Comparison of ENCODE assay signal across 18 cellular contexts in the genomic region with DNA sequence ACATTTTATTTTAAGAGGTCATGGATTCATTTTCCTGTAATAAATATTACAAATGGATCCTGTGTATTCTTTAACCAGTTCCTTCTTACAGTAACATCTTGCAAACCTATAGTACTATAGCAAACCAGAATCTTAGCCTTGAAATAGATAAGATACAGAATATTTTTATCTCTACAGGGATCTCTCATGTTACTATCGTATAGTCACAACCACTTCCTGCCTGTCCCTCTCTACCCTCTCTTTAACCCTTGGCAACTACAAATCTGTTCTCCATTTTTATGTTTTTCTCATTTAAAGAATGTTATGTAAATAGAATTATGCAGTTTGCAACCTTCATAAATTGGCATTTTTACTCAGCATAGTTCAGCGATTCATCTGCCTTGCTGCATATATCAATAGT.
DNase-seq lines count a peak whose midpoint lies in the region; ATAC-seq and TF ChIP-seq lines count a peak whose summit lies in the region.
"Had no signal": no experiment of that assay in that cellular context is flagged by ENCODE, and none has a peak within 500 bp of the region (broad histone marks: within the 10 kb centered on the region; RNA-seq: fewer than 3 reads in every experiment).

No MANE protein-coding gene starts in this region.

- no peaks in the 10 kb centered on the region for H3K27me3 ChIP-seq in CD4-positive, alpha-beta T cell (ENCODE audit: control insufficient read depth, insufficient read depth, low read length)
- H3K27me3 ChIP-seq in OCI-LY3 (ENCODE audit: low read depth, low read length) = no peaks in the 10 kb centered on the region
- H3K27me3 ChIP-seq: body of pancreas, left lung had no signal

- no peaks in the 10 kb centered on the region for H3K79me2 ChIP-seq in OCI-LY3 (ENCODE audit: low read length)

- peaks cover 5% of the 10 kb centered on the region for H3K36me3 ChIP-seq in OCI-LY3 (replicated peaks; ENCODE audit: low read depth, low read length)
- H3K36me3 ChIP-seq: left lung had no signal

- peaks cover 27% of the 10 kb centered on the region for H3K27me3 Mint-ChIP-seq in CD4-positive, alpha-beta T cell

- no peak for DNase-seq in CD4-positive, alpha-beta T cell
- no peak for DNase-seq in cortex of kidney (lab: John Stamatoyannopoulos, UW)
- no peak for DNase-seq in medulla oblongata (ENCODE audit: extremely low spot score)
- DNase-seq in GM10266 (ENCODE audit: extremely low spot score) = no peak
- DNase-seq: activated CD4-positive, alpha-beta T cell treated with anti-CD3 and anti-CD28 coated beads for 36 hours; body of pancreas; CD8-positive, alpha-beta memory T cell; DMS79 treated with DMSO at 0.1 percent for 48 hours; HFFc6; left lung; mucosa of descending colon; NCI-H1930; stimulated activated CD4-positive, alpha-beta T cell treated with anti-CD3 and anti-CD28 coated beads, Interleukin-4, amount 100 ng/mL, for 24 hours had no signal

- H3K4me1 ChIP-seq in OCI-LY3 (ENCODE audit: low read length) = peaks cover 15% of the 10 kb centered on the region
- H3K4me1 ChIP-seq: body of pancreas had no signal

- H2AFZ ChIP-seq in OCI-LY3 (ENCODE audit: low read depth, low read length) = peak overlapping the region; percentile 76

- peak overlapping the region; percentile 51 for H3K27ac Mint-ChIP-seq in CD4-positive, alpha-beta T cell
- H3K27ac Mint-ChIP-seq: activated CD4-positive, alpha-beta T cell treated with anti-CD3 and anti-CD28 coated beads for 36 hours; activated T-helper 17 cell treated with anti-CD3 and anti-CD28 coated beads, Interleukin-2, amount 50 U/mL, for 72 hours; CD8-positive, alpha-beta memory T cell; HFFc6 had no signal

- H3K9me3 Mint-ChIP-seq in CD4-positive, alpha-beta T cell = peaks cover 2% of the 10 kb centered on the region

- H3K27ac ChIP-seq in CD4-positive, alpha-beta T cell (ENCODE audit: low read depth, low read length) = no peak overlapping the region
- peak overlapping the region; percentile 80 for H3K27ac ChIP-seq in OCI-LY3 (ENCODE audit: low read length)
- H3K27ac ChIP-seq: body of pancreas, left lung had no signal

- peak overlapping the region; percentile 27 for H3K4me3 Mint-ChIP-seq in CD4-positive, alpha-beta T cell
- H3K4me3 Mint-ChIP-seq: activated CD4-positive, alpha-beta T cell treated with anti-CD3 and anti-CD28 coated beads for 36 hours; activated T-helper 17 cell treated with anti-CD3 and anti-CD28 coated beads, Interleukin-2, amount 50 U/mL, for 72 hours; CD8-positive, alpha-beta memory T cell; HFFc6 had no signal

- peaks cover 43% of the 10 kb centered on the region for H3K4me1 Mint-ChIP-seq in CD4-positive, alpha-beta T cell (ENCODE audit: low read depth)
- H3K4me1 Mint-ChIP-seq: activated T-helper 17 cell treated with anti-CD3 and anti-CD28 coated beads, Interleukin-2, amount 50 U/mL, for 72 hours had no signal

- POLR2A ChIA-PET in CD4-positive, alpha-beta T cell (lab: Charles Lee) = no interaction called here

- H3K36me3 Mint-ChIP-seq in CD4-positive, alpha-beta T cell (ENCODE audit: low read depth) = peaks cover 12% of the 10 kb centered on the region
- H3K36me3 Mint-ChIP-seq: CD8-positive, alpha-beta memory T cell had no signal

- no peaks in the 10 kb centered on the region for H3K9me3 ChIP-seq in CD4-positive, alpha-beta T cell (ENCODE audit: control insufficient read depth, low read length)
- H3K9me3 ChIP-seq in OCI-LY3 (ENCODE audit: insufficient read depth, low read length) = peaks cover 4% of the 10 kb centered on the region; the same call in 1 of the 2 replicates
- H3K9me3 ChIP-seq: body of pancreas, mucosa of descending colon had no signal

- peak overlapping the region; percentile 42; the same call in 1 of the 2 replicates for H3K9ac ChIP-seq in OCI-LY3 (ENCODE audit: low read length)

- peak overlapping the region; percentile 81 for H3K4me2 ChIP-seq in OCI-LY3 (ENCODE audit: low read length)

- TF ChIP-seq CTCF in CD4-positive, alpha-beta T cell (IDR thresholded peaks at IDR 0.05) = no peak
- TF ChIP-seq CTCF in OCI-LY3 (IDR thresholded peaks at IDR 0.05; ENCODE audit: low read depth, low read length) (no peak), GM10266 (IDR thresholded peaks at IDR 0.05; ENCODE audit: control insufficient read depth, insufficient read depth, low read depth, missing control alignments) (no peak)

- intact Hi-C loops in CD4-positive, alpha-beta T cell (cut with DNase I, micrococcal nuclease) = no loop called here

- CTCF ChIA-PET in CD4-positive, alpha-beta T cell (lab: Charles Lee) = no interaction called here

- peak overlapping the region; percentile 53 for H3K4me3 ChIP-seq in OCI-LY3 (ENCODE audit: low read length)
- H3K4me3 ChIP-seq: body of pancreas, left lung, mucosa of descending colon had no signal

- H4K20me1 ChIP-seq in OCI-LY3 (ENCODE audit: insufficient read depth, low read length) = no peaks in the 10 kb centered on the region

- no peak for ATAC-seq in CD4-positive, alpha-beta T cell (ENCODE audit: poor library complexity)
- ATAC-seq in GM19395 (IDR thresholded peaks at IDR 0.05; ENCODE audit: unreplicated experiment) (peak; percentile 43), HG03469 (IDR thresholded peaks at IDR 0.05; ENCODE audit: unreplicated experiment) (peak; percentile 18), HG03097 (IDR thresholded peaks at IDR 0.05; ENCODE audit: low FRiP score, unreplicated experiment) (no peak)
- ATAC-seq: activated CD4-positive, alpha-beta T cell treated with anti-CD3 and anti-CD28 coated beads for 36 hours; activated T-helper 17 cell treated with anti-CD3 and anti-CD28 coated beads, Interleukin-2, amount 50 U/mL, for 72 hours; body of pancreas had no signal

Comparison
In these comparisons a context has a peak if more than half of its experiments do, and no peak if none do; other contexts are left out.
1. ATAC-seq: peak in GM19395 (single experiment) and HG03469 (single experiment); none in CD4-positive, alpha-beta T cell (single experiment) and HG03097 (single experiment).